Comparison of ENCODE assay signal across 6 cellular contexts in genomic region chr19:39398297-39398864, GRCh38.
A peak's percentile ranks its signal among the peaks of the same experiment; 100 is the strongest.
DNase-seq lines count a peak whose midpoint lies in the region; ATAC-seq lines count a peak whose summit lies in the region.

No MANE protein-coding gene starts in this region.

- H3K4me1 Mint-ChIP-seq in stimulated activated naive B cell treated with anti-CD40 and anti-IgM and Interleukin-4, amounts not matched to agents 10 μg/mL and 1 μg/mL and 100 μg/mL, for 72 hours: peaks cover 58 to 85% of the 10 kb centered on the region in 2 donors

- peak overlapping the region; percentile 47 to 55 for H3K4me3 Mint-ChIP-seq in stimulated activated naive B cell treated with anti-CD40 and anti-IgM and Interleukin-4, amounts not matched to agents 10 μg/mL and 1 μg/mL and 100 μg/mL, for 72 hours

- DNase-seq in GM04504 (ENCODE audit: low read depth): peak; percentile 82
- DNase-seq in activated CD4-positive, alpha-beta T cell treated with anti-CD3 and anti-CD28 coated beads for 1 hour: peak; percentile 40
- DNase-seq in glomerular visceral epithelial cell (ENCODE audit: extremely low spot score): peak; percentile 60
- DNase-seq in stimulated activated naive B cell treated with anti-CD40 and anti-IgM and Interleukin-4, amounts not matched to agents 10 μg/mL and 1 μg/mL and 100 μg/mL, for 72 hours: peak; percentile 70
- no peak for DNase-seq in DMS153 treated with DMSO at 0.1 percent for 48 hours (lab: John Stamatoyannopoulos, UW; ENCODE audit: unreplicated experiment)
- DNase-seq in NCI-H1694 treated with DMSO at 0.1 percent for 48 hours (lab: John Stamatoyannopoulos, UW): no peak

- H3K36me3 Mint-ChIP-seq in stimulated activated naive B cell treated with anti-CD40 and anti-IgM and Interleukin-4, amounts not matched to agents 10 μg/mL and 1 μg/mL and 100 μg/mL, for 72 hours: peaks cover 34 to 39% of the 10 kb centered on the region in 2 donors

- H3K27ac Mint-ChIP-seq in stimulated activated naive B cell treated with anti-CD40 and anti-IgM and Interleukin-4, amounts not matched to agents 10 μg/mL and 1 μg/mL and 100 μg/mL, for 72 hours: peak overlapping the region; percentile 93

- ATAC-seq in stimulated activated naive B cell treated with anti-CD40 and anti-IgM and Interleukin-4, amounts not matched to agents 10 μg/mL and 1 μg/mL and 100 μg/mL, for 72 hours (replicated peaks): peak; percentile 12 to 17

- no peaks in the 10 kb centered on the region for H3K27me3 Mint-ChIP-seq in stimulated activated naive B cell treated with anti-CD40 and anti-IgM and Interleukin-4, amounts not matched to agents 10 μg/mL and 1 μg/mL and 100 μg/mL, for 72 hours

- H3K9me3 Mint-ChIP-seq in stimulated activated naive B cell treated with anti-CD40 and anti-IgM and Interleukin-4, amounts not matched to agents 10 μg/mL and 1 μg/mL and 100 μg/mL, for 72 hours: peaks cover 0 to 4% of the 10 kb centered on the region in 2 donors

Comparison
In these comparisons a context has a peak if more than half of its experiments do, and no peak if none do; other contexts are left out.
1. DNase-seq: peak in GM04504 (single experiment), activated CD4-positive, alpha-beta T cell treated with anti-CD3 and anti-CD28 coated beads for 1 hour (single experiment), glomerular visceral epithelial cell (single experiment) and stimulated activated naive B cell treated with anti-CD40 and anti-IgM and Interleukin-4, amounts not matched to agents 10 μg/mL and 1 μg/mL and 100 μg/mL, for 72 hours (single experiment); none in DMS153 treated with DMSO at 0.1 percent for 48 hours (single experiment) and NCI-H1694 treated with DMSO at 0.1 percent for 48 hours (single experiment).